22 cellular contexts compared by ENCODE assay signal in the genomic region with DNA sequence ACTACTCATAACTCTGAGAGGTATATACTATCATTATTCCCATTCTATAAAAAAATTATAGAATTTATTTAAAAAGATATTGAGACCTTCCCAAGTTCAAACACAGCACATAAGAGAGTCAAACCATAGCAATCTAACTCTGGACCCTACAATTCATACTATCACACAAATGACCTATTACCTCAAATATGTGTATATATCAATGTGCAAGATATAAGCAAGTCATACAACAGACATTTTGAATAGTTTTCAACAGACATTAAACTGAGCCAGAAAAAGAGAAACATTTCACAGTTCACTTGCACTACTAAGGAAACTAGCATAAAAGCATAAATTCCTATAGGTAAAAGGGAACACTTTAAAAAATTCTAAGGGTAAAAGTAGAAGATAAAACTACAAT.
"Had no signal": no experiment of that assay in that cellular context is flagged by ENCODE, and none has a peak within 500 bp of the region (broad histone marks: within the 10 kb centered on the region; RNA-seq: fewer than 3 reads in every experiment).

No MANE protein-coding gene starts in this region.

- H3K27ac Mint-ChIP-seq: mesothelial cell of epicardium; natural killer cell treated with Interleukin-12 subunit alpha and Interleukin-12 subunit beta and Interleukin-15 and Interleukin-18, amount 100 ng/mL, for 72 hours; progenitor cell of endocrine pancreas; stimulated activated effector memory CD8-positive, alpha-beta T cell treated with anti-CD3 and anti-CD28 coated beads, Interleukin-12 subunit alpha, Interleukin-12 subunit beta, amount 100 ng/mL, for 72 hours; type B pancreatic cell had no signal

- H2AFZ ChIP-seq: parathyroid adenoma had no signal

- FAIRE-seq: keratinocyte had no signal

- ATAC-seq: left ventricle myocardium superior; lower lobe of right lung; mucosa of descending colon; natural killer cell treated with Interleukin-12 subunit alpha and Interleukin-12 subunit beta and Interleukin-15 and Interleukin-18, amount 100 ng/mL, for 72 hours; sciatic nerve; stimulated activated effector memory CD8-positive, alpha-beta T cell treated with anti-CD3 and anti-CD28 coated beads, Interleukin-12 subunit alpha, Interleukin-12 subunit beta, amount 100 ng/mL, for 72 hours had no signal

- H3K36me3 Mint-ChIP-seq: naive B cell; natural killer cell treated with Interleukin-12 subunit alpha and Interleukin-12 subunit beta and Interleukin-15 and Interleukin-18, amount 100 ng/mL, for 72 hours had no signal

- H3K9me3 ChIP-seq: lower lobe of right lung, mucosa of descending colon, neutrophil, stomach, thyroid gland had no signal

- H3K27ac ChIP-seq: lower lobe of right lung, neutrophil, parathyroid adenoma, stomach, thyroid gland had no signal

- H3K4me3 Mint-ChIP-seq: mesothelial cell of epicardium; naive B cell; natural killer cell treated with Interleukin-12 subunit alpha and Interleukin-12 subunit beta and Interleukin-15 and Interleukin-18, amount 100 ng/mL, for 72 hours; neural crest cell; stimulated activated effector memory CD8-positive, alpha-beta T cell treated with anti-CD3 and anti-CD28 coated beads, Interleukin-12 subunit alpha, Interleukin-12 subunit beta, amount 100 ng/mL, for 72 hours; type B pancreatic cell had no signal

- H3K27me3 ChIP-seq: dorsolateral prefrontal cortex, neutrophil, stomach, thyroid gland had no signal

- H3K36me3 ChIP-seq: lower lobe of right lung, stomach, thyroid gland had no signal

- H3K4me3 ChIP-seq: dorsolateral prefrontal cortex, lower lobe of right lung, mucosa of descending colon, stomach, thyroid gland had no signal

- H3K9me3 Mint-ChIP-seq: mesothelial cell of epicardium; naive B cell; natural killer cell treated with Interleukin-12 subunit alpha and Interleukin-12 subunit beta and Interleukin-15 and Interleukin-18, amount 100 ng/mL, for 72 hours; neural crest cell; stimulated activated effector memory CD8-positive, alpha-beta T cell treated with anti-CD3 and anti-CD28 coated beads, Interleukin-12 subunit alpha, Interleukin-12 subunit beta, amount 100 ng/mL, for 72 hours; type B pancreatic cell had no signal

- DNase-seq: cortex of kidney; dorsolateral prefrontal cortex; effector CD4-positive, alpha-beta T cell; left ventricle myocardium superior; lower lobe of right lung; mucosa of descending colon; naive B cell; stimulated activated CD4-positive, alpha-beta T cell treated with anti-CD3 and anti-CD28 coated beads, Interleukin-2, amount 100 ng/mL, for 24 hours; stimulated activated CD4-positive, alpha-beta T cell treated with anti-CD3 and anti-CD28 coated beads, Interleukin-4, amount 100 ng/mL, for 24 hours; stimulated activated naive CD4-positive, alpha-beta T cell treated with Interleukin-2 at 50 U/mL for 16 hours; stomach; thyroid gland had no signal

- H3K27me3 Mint-ChIP-seq: naive B cell; natural killer cell treated with Interleukin-12 subunit alpha and Interleukin-12 subunit beta and Interleukin-15 and Interleukin-18, amount 100 ng/mL, for 72 hours; progenitor cell of endocrine pancreas; type B pancreatic cell had no signal

- H3K9ac ChIP-seq: parathyroid adenoma had no signal
